In genomic region chr22:49971232-49972162, GRCh38 we compare ENCODE assay signal across 8 cellular contexts. TPM values are rescaled to one million over a fixed set of nuclear protein-coding genes. Genes with fewer than 3 reads are reported as not detected.
DNase-seq lines count a peak whose midpoint lies in the region; ATAC-seq lines count a peak whose summit lies in the region.

No MANE protein-coding gene starts in this region.

- H3K9me3 ChIP-seq in iPS-15b (ENCODE audit: control insufficient read depth, insufficient read depth, low read length) = no peaks in the 10 kb centered on the region

- H3K9ac ChIP-seq in iPS-15b (ENCODE audit: low read depth, low read length) = no peak overlapping the region

- peak overlapping the region; percentile 48 to 93 (median 85) for H3K27ac ChIP-seq in skin epidermis

- peaks cover 11% of the 10 kb centered on the region for H3K27me3 ChIP-seq in iPS-15b (ENCODE audit: control insufficient read depth, insufficient read depth, low read length)

- peaks cover 2% of the 10 kb centered on the region for H3K36me3 ChIP-seq in iPS-15b (ENCODE audit: control insufficient read depth, insufficient read depth, low read length)

- H3K4me1 ChIP-seq in iPS-15b (ENCODE audit: control insufficient read depth, insufficient read depth, low read length) = peaks cover 4% of the 10 kb centered on the region

- DNase-seq in NCI-H1417 (lab: John Stamatoyannopoulos, UW) = peak in 2 of 3 experiments; percentile 41 to 59
- no peak for DNase-seq in NCI-H1417 treated with DMSO at 0.1 percent for 48 hours (lab: John Stamatoyannopoulos, UW)
- DNase-seq in RPMI7951 (ENCODE audit: low read depth) = peak; percentile 66
- DNase-seq in astrocyte of the hippocampus (ENCODE audit: low read depth, low spot score) = peak; percentile 47
- no peak for DNase-seq in DMS114 treated with DMSO at 0.1 percent for 48 hours (lab: John Stamatoyannopoulos, UW; ENCODE audit: unreplicated experiment)

- H3K4me3 ChIP-seq in iPS-15b (ENCODE audit: low read depth, low read length) = peak overlapping the region; percentile 39
- H3K4me3 ChIP-seq in skin epidermis = peak overlapping the region; percentile 34 to 49 (median 42)

- ATAC-seq in HG02798 (IDR thresholded peaks at IDR 0.05; ENCODE audit: poor library complexity, unreplicated experiment) = peak; percentile 46

RNA-seq across cellular contexts. Expression of gene PIM3, which starts 10.9 kb away (rescaled TPM):
- total RNA-seq in RPMI7951 (2014; rRNA removed; shearing (Covaris generic)) = 9.3 and 12.7 TPM in 2 replicates

RNA-seq across cellular contexts. Expression of gene IL17REL, which starts 41.1 kb away (rescaled TPM):
- not detected in 2 replicates for total RNA-seq in RPMI7951 (2014; rRNA removed; shearing (Covaris generic))

RNA-seq across cellular contexts. Expression of gene CRELD2, which starts 53.1 kb away (rescaled TPM):
- 49.7 and 56.7 TPM in 2 replicates for total RNA-seq in RPMI7951 (2014; rRNA removed; shearing (Covaris generic))

RNA-seq across cellular contexts. Expression of gene ALG12, which starts 53.3 kb away (rescaled TPM):
- 15.0 and 18.7 TPM in 2 replicates for total RNA-seq in RPMI7951 (2014; rRNA removed; shearing (Covaris generic))

Comparison
In these comparisons a context has a peak if more than half of its experiments do, and no peak if none do; other contexts are left out.
1. DNase-seq: peak in NCI-H1417 (2 of 3), RPMI7951 (single experiment) and astrocyte of the hippocampus (single experiment); none in NCI-H1417 treated with DMSO at 0.1 percent for 48 hours (single experiment) and DMS114 treated with DMSO at 0.1 percent for 48 hours (single experiment).